20 cellular contexts compared by ENCODE assay signal in the genomic region with DNA sequence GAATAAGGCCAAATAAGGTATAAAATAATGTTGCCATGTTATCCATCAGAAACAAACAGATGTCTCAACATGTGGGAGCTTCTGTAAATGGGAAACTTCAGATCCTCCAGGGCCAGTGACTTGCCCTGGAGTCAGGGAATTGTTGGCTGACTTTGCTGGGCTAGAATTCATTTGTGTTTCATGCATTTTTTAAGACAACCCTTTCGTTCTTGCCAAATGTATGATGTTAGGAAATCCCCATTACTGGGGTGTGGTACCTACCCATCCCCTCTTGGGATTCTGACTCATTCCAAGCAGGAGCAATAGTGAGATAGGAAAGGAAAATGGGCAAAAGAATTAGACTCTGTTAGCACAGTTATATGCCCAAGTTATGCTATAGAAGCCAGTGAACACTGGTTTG. TPM values are rescaled to one million over a fixed set of nuclear protein-coding genes. Genes with fewer than 3 reads are reported as not detected.
DNase-seq lines count a peak whose midpoint lies in the region; ATAC-seq, FAIRE-seq and TF ChIP-seq lines count a peak whose summit lies in the region.
"Had no signal": no experiment of that assay in that cellular context is flagged by ENCODE, and none has a peak within 500 bp of the region (broad histone marks: within the 10 kb centered on the region; RNA-seq: fewer than 3 reads in every experiment).

No MANE protein-coding gene starts in this region.

- H3K4me1 ChIP-seq in ACC112 (ENCODE audit: control insufficient read depth, insufficient read depth, low read length, unreplicated experiment) (peaks cover 16% of the 10 kb centered on the region), IMR-90 (ENCODE audit: control insufficient read depth, insufficient read depth, low read length) (no peaks in the 10 kb centered on the region)
- H3K4me1 ChIP-seq: A549, right lobe of liver had no signal

- no peak overlapping the region for H2BK15ac ChIP-seq in IMR-90 (ENCODE audit: low read depth, low read length)

- peak overlapping the region; percentile 4 for H2AFZ ChIP-seq in ACC112 (ENCODE audit: low read length, unreplicated experiment)
- H2AFZ ChIP-seq in IMR-90 (replicated peaks; ENCODE audit: low read length, poor library complexity): no peak overlapping the region

- H3K79me1 ChIP-seq in IMR-90 (ENCODE audit: low read depth in 1 of 2, low read length in 2 of 2): no peaks in the 10 kb centered on the region

- TF ChIP-seq POLR2A in IMR-90 (IDR thresholded peaks at IDR 0.05; ENCODE audit: low read depth, low read length): no peak
- TF ChIP-seq POLR2A in GM12892 (IDR thresholded peaks at IDR 0.05; ENCODE audit: low read depth, low read length): no peak

- no peak for TF ChIP-seq CTCF in IMR-90 (conservative IDR thresholded peaks at IDR 0.05; ENCODE audit: low read depth, low read length)
- no peak for TF ChIP-seq CTCF in epithelial cell of esophagus (IDR thresholded peaks at IDR 0.05; ENCODE audit: insufficient read depth, low read depth, low read length, missing control alignments)

- H4K8ac ChIP-seq in IMR-90 (ENCODE audit: low read depth in 2 of 2, low read length in 2 of 2): no peak overlapping the region

- no peaks in the 10 kb centered on the region for H3K9me1 ChIP-seq in IMR-90 (ENCODE audit: insufficient read depth, low read length)

- H3K4ac ChIP-seq in IMR-90 (ENCODE audit: low read depth, low read length): no peak overlapping the region

- H2AK5ac ChIP-seq in IMR-90 (ENCODE audit: low read depth, low read length): no peak overlapping the region

- no peak overlapping the region for H2BK5ac ChIP-seq in IMR-90 (ENCODE audit: low read depth, low read length, poor library complexity, severe bottlenecking)

- DNase-seq in IMR-90 (peak; percentile 57), epithelial cell of esophagus (ENCODE audit: low read depth) (peak; percentile 79), iris pigment epithelial cell (ENCODE audit: low read depth) (peak; percentile 10), GM12892 (ENCODE audit: insufficient read length) (no peak), DMS114 treated with DMSO at 0.1 percent for 48 hours (lab: John Stamatoyannopoulos, UW; ENCODE audit: unreplicated experiment) (no peak), NCI-H1105 treated with DMSO at 0.1 percent for 48 hours (lab: John Stamatoyannopoulos, UW) (no peak)
- DNase-seq: activated CD4-positive, alpha-beta memory T cell treated with anti-CD3 and anti-CD28 coated beads for 36 hours; effector memory CD8-positive, alpha-beta T cell; head of caudate nucleus; HFFc6; left colon; NCI-H2029 treated with DMSO at 0.1 percent for 48 hours; right lobe of liver; stimulated activated naive CD4-positive, alpha-beta T cell treated with Interleukin-2 at 50 U/mL for 16 hours had no signal

- WGBS in IMR-90 (ENCODE audit: extremely low coverage in 2 of 2, insufficient read length in 1 of 2), 2 experiments: no CpG with 5 or more reads among the region's 1 CpG

- ATAC-seq in IMR-90 (ENCODE audit: low read depth): peak; percentile 32; the same call in 1 of the 2 replicates
- ATAC-seq in HG02623 (IDR thresholded peaks at IDR 0.05; ENCODE audit: unreplicated experiment): no peak
- ATAC-seq: A549; effector memory CD8-positive, alpha-beta T cell; left colon; right lobe of liver had no signal

- H2BK120ac ChIP-seq in IMR-90 (ENCODE audit: low read depth, low read length): no peak overlapping the region

- peaks cover 12% of the 10 kb centered on the region for H3K36me3 ChIP-seq in ACC112 (ENCODE audit: insufficient read depth, low read length)
- peaks cover 3% of the 10 kb centered on the region for H3K36me3 ChIP-seq in IMR-90 (ENCODE audit: control insufficient read depth, insufficient read depth, low read length)
- H3K36me3 ChIP-seq: right lobe of liver had no signal

- BruUV-seq in IMR-90 (replicated peaks; lab: Mats Ljungman, UMichigan): no TSS peak

- no peak overlapping the region for H3K23ac ChIP-seq in IMR-90 (ENCODE audit: low read depth, low read length)

- no peak overlapping the region for H3K14ac ChIP-seq in IMR-90 (replicated peaks; ENCODE audit: low read depth, low read length)

- no peak overlapping the region for H3K9ac ChIP-seq in IMR-90 (ENCODE audit: low read depth, low read length)

- FAIRE-seq in GM12892 (lab: Jason Lieb, UNC): no peak
- FAIRE-seq: A549, D721Med had no signal

- in situ Hi-C loops in IMR-90 (cut with MboI; ENCODE audit: low sequenced_read_pairs): no loop called here

- TF ChIP-seq RAD21 in IMR-90 (IDR thresholded peaks at IDR 0.05; ENCODE audit: low read length): no peak

- H4K20me1 ChIP-seq in IMR-90 (ENCODE audit: insufficient read depth, low read length): no peaks in the 10 kb centered on the region

- POLR2A ChIA-PET in IMR-90 (lab: Charles Lee; ENCODE audit: unreplicated experiment): no interaction called here

- no peak overlapping the region for H3K4me3 ChIP-seq in ACC112 (ENCODE audit: low read depth, low read length)
- H3K4me3 ChIP-seq in IMR-90 (ENCODE audit: insufficient read depth, low read depth, low read length): no peak overlapping the region
- no peak overlapping the region for H3K4me3 ChIP-seq in epithelial cell of esophagus (ENCODE audit: low read length)
- H3K4me3 ChIP-seq: A549, right lobe of liver had no signal

- H2BK20ac ChIP-seq in IMR-90 (ENCODE audit: low read depth, low read length): no peak overlapping the region

- H3K27ac ChIP-seq in ACC112 (ENCODE audit: low read depth, low read length) (peak overlapping the region; percentile 93), IMR-90 (ENCODE audit: insufficient read depth, low read length) (no peak overlapping the region)
- H3K27ac ChIP-seq: A549, HL-60, right lobe of liver had no signal

- no peak overlapping the region for H3K56ac ChIP-seq in IMR-90 (ENCODE audit: extremely low read depth, insufficient read depth, low read length)

- intact Hi-C loops in IMR-90 (cut with micrococcal nuclease): no loop called here

- H3K9me3 ChIP-seq in IMR-90 (ENCODE audit: control insufficient read depth, insufficient read depth, low read length): peaks cover 8% of the 10 kb centered on the region
- H3K9me3 ChIP-seq: right lobe of liver had no signal

- dilution Hi-C loops in IMR-90 (cut with HindIII; ENCODE audit: low sequenced_read_pairs, unreplicated experiment): no loop called here

- no peak overlapping the region for H2AK9ac ChIP-seq in IMR-90 (replicated peaks; ENCODE audit: low read depth, low read length, poor library complexity)

- H3K18ac ChIP-seq in IMR-90 (ENCODE audit: low read depth, low read length): no peak overlapping the region

- CTCF ChIA-PET in IMR-90 (lab: Yijun Ruan, JAX): no interaction called here

- H4K5ac ChIP-seq in IMR-90 (ENCODE audit: low read depth, low read length): no peak overlapping the region

- no peak overlapping the region for H3K4me2 ChIP-seq in IMR-90 (ENCODE audit: low read depth, low read length)
- H3K4me2 ChIP-seq: A549 had no signal

- no peaks in the 10 kb centered on the region for H3K79me2 ChIP-seq in ACC112 (ENCODE audit: control insufficient read depth, insufficient read depth, low read length, unreplicated experiment)

- no peaks in the 10 kb centered on the region for H3K27me3 ChIP-seq in ACC112 (ENCODE audit: insufficient read depth, low read length)
- H3K27me3 ChIP-seq in IMR-90 (ENCODE audit: control insufficient read depth, insufficient read depth, low read length): no peaks in the 10 kb centered on the region
- H3K27me3 ChIP-seq: right lobe of liver had no signal

- no peak overlapping the region for H4K91ac ChIP-seq in IMR-90 (ENCODE audit: insufficient read depth, low read depth, low read length)

TF ChIP-seq in IMR-90, 13 proteins besides CTCF, POLR2A, EP300 and RAD21:
- TF ChIP-seq BHLHE40 (IDR thresholded peaks at IDR 0.05; ENCODE audit: low read depth, low read length): no peak
- TF ChIP-seq NFE2L2 (IDR thresholded peaks at IDR 0.05; ENCODE audit: low read depth, low read length): no peak
- TF ChIP-seq MAZ (IDR thresholded peaks at IDR 0.05; ENCODE audit: borderline replicate concordance, low read depth, low read length): no peak
- TF ChIP-seq CEBPB (IDR thresholded peaks at IDR 0.05; ENCODE audit: low read depth, low read length): no peak
- no peak for TF ChIP-seq RCOR1 (IDR thresholded peaks at IDR 0.05; ENCODE audit: insufficient replicate concordance, low read length)

RNA-seq across cellular contexts. Expression of gene CCDC195, which starts 38.0 kb away (rescaled TPM):
- total RNA-seq in IMR-90 (2012; rRNA removed): not detected in 2 replicates
- not detected in 2 replicates for polyA plus RNA-seq in IMR-90 (2012; rRNA removed)
- polyA plus RNA-seq in IMR-90 (2012; cell fraction: cytosol; rRNA removed): not detected in 2 replicates
- polyA plus RNA-seq in IMR-90 (2012; cell fraction: nucleus; rRNA removed; ENCODE audit: low replicate concordance): not detected in 2 replicates
- polyA plus RNA-seq in GM12892 (2012; ENCODE audit: missing spikeins): not detected
- total RNA-seq: activated CD4-positive, alpha-beta memory T cell treated with anti-CD3 and anti-CD28 coated beads for 36 hours; activated T-helper 2 cell treated with anti-CD3 and anti-CD28 coated beads, Interferon-gamma antibody, Interleukin-2, Interleukin-4, amounts not matched to agents 10 μg/mL and 5 μg/mL and 100 μg/mL, durations not matched to agents 14 hours and 24 hours and 36 hours; HFFc6; left colon; right lobe of liver had no signal
- polyA plus RNA-seq: A549 had no signal

Comparison
In these comparisons a context has a peak if more than half of its experiments do, and no peak if none do; other contexts are left out.
1. DNase-seq: peak in IMR-90 (single experiment), epithelial cell of esophagus (single experiment) and iris pigment epithelial cell (single experiment); none in GM12892 (single experiment), DMS114 treated with DMSO at 0.1 percent for 48 hours (single experiment) and NCI-H1105 treated with DMSO at 0.1 percent for 48 hours (single experiment).